In genomic region chr12:59041241-59042121, GRCh38 we compare ENCODE assay signal across 13 cellular contexts.
A peak's percentile ranks its signal among the peaks of the same experiment; 100 is the strongest.
DNase-seq lines count a peak whose midpoint lies in the region; FAIRE-seq and TF ChIP-seq lines count a peak whose summit lies in the region.
"Had no signal": no experiment of that assay in that cellular context is flagged by ENCODE, and none has a peak within 500 bp of the region (broad histone marks: within the 10 kb centered on the region; RNA-seq: fewer than 3 reads in every experiment).

No MANE protein-coding gene starts in this region.

- no peak overlapping the region for H3K23ac ChIP-seq in H1 (ENCODE audit: insufficient read length)

- peaks cover 0 to 3% (median 0%) of the 10 kb centered on the region in 4 experiments; a peak in 2 of 7 replicates for H3K4me1 ChIP-seq in H1 (replicated peaks in 1 of 4; ENCODE audit: control insufficient read depth in 3 of 4, insufficient read depth in 4 of 4, low read length in 3 of 4)
- H3K4me1 ChIP-seq in effector memory CD4-positive, alpha-beta T cell (ENCODE audit: control insufficient read depth, insufficient read depth, low read length, poor library complexity, severe bottlenecking) = no peaks in the 10 kb centered on the region
- no peaks in the 10 kb centered on the region for H3K4me1 ChIP-seq in A673 (ENCODE audit: insufficient read depth, low read length, poor library complexity, severe bottlenecking)
- H3K4me1 ChIP-seq: BLaER1 treated with 17β-estradiol and CSF1 and Interleukin-3, amounts not matched to agents 10 nM and 100 nM had no signal

- H3K36me3 ChIP-seq in H1 (ENCODE audit: control insufficient read depth in 2 of 4, insufficient read depth in 4 of 4, low read length in 3 of 4) (no peaks in the 10 kb centered on the region), A673 (ENCODE audit: insufficient read depth, low read length, poor library complexity, severe bottlenecking) (no peaks in the 10 kb centered on the region)
- no peaks in the 10 kb centered on the region for H3K36me3 ChIP-seq in effector memory CD4-positive, alpha-beta T cell (ENCODE audit: control insufficient read depth, insufficient read depth, low read length)
- H3K36me3 ChIP-seq: BLaER1 treated with 17β-estradiol and CSF1 and Interleukin-3, amounts not matched to agents 10 nM and 100 nM; cardiac muscle cell; WERI-Rb-1 had no signal

- no peak overlapping the region for H4K8ac ChIP-seq in H1 (ENCODE audit: extremely low read depth, insufficient read depth, low read length)

- no TSS peak for BruUV-seq in A673 (replicated peaks; lab: Mats Ljungman, UMichigan)

- H2AK5ac ChIP-seq in H1 (ENCODE audit: low read depth, low read length) = no peak overlapping the region

- H2BK20ac ChIP-seq in H1 (ENCODE audit: low read length) = 0 out of 2 replicates have a peak overlapping the region, but pooled peaks have one; percentile 24

- H3K9ac ChIP-seq in H1 (replicated peaks in 1 of 4; ENCODE audit: extremely low read depth in 1 of 4, low read depth in 3 of 4, low read length in 3 of 4) = no peak overlapping the region
- H3K9ac ChIP-seq: BLaER1 treated with 17β-estradiol and CSF1 and Interleukin-3, amounts not matched to agents 10 nM and 100 nM had no signal

- no peak overlapping the region for H3K56ac ChIP-seq in H1 (replicated peaks; ENCODE audit: insufficient read length, low read depth, low read length)

- H3K14ac ChIP-seq in H1 (ENCODE audit: insufficient read length) = no peak overlapping the region

- no peaks in the 10 kb centered on the region for H4K20me1 ChIP-seq in H1 (replicated peaks in 1 of 2; ENCODE audit: control insufficient read depth in 1 of 2, insufficient read depth in 2 of 2, low read length in 2 of 2)
- H4K20me1 ChIP-seq: BLaER1 treated with 17β-estradiol and CSF1 and Interleukin-3, amounts not matched to agents 10 nM and 100 nM had no signal

- H3K4me3 ChIP-seq in H1 (ENCODE audit: extremely low read depth in 1 of 4, insufficient read depth in 2 of 4, low read depth in 3 of 4, low read length in 4 of 4) = no peak overlapping the region
- no peak overlapping the region for H3K4me3 ChIP-seq in effector memory CD4-positive, alpha-beta T cell (ENCODE audit: insufficient read depth, low read depth, low read length, poor library complexity, severe bottlenecking)
- H3K4me3 ChIP-seq in A673 (ENCODE audit: low read depth, low read length, poor library complexity, severe bottlenecking) = no peak overlapping the region
- H3K4me3 ChIP-seq: BLaER1 treated with 17β-estradiol and CSF1 and Interleukin-3, amounts not matched to agents 10 nM and 100 nM; cardiac muscle cell had no signal

- WGBS in H1 (ENCODE audit: extremely low coverage in 1 of 2, insufficient coverage in 1 of 2, insufficient read length in 1 of 2, insufficient replicate concordance in 2 of 2, low coverage in 1 of 2, low lambda C conversion rate in 2 of 2, missing lambda C conversion rate in 1 of 2), 2 experiments = 77% methylated on average over 4 of the region's 4 CpGs; no CpG with 5 or more reads in 1 of the 2 experiments

- no peak for FAIRE-seq in H1 (lab: Jason Lieb, UNC)

- no peak overlapping the region for H2BK15ac ChIP-seq in H1 (ENCODE audit: low read length)

- no peaks in the 10 kb centered on the region for H3K79me2 ChIP-seq in H1 (ENCODE audit: control insufficient read depth in 1 of 2, insufficient read depth in 2 of 2, low read length in 2 of 2)

- H2AFZ ChIP-seq in H1 (ENCODE audit: low read length) = no peak overlapping the region; the same call in 1 of the 2 replicates

- H4K5ac ChIP-seq in H1 (ENCODE audit: insufficient read length, low read depth, low read length) = no peak overlapping the region

- no peak overlapping the region for H2BK120ac ChIP-seq in H1 (replicated peaks; ENCODE audit: low read depth, low read length)

- TF ChIP-seq RAD21 in H1 (IDR thresholded peaks at IDR 0.05 in 1 of 2, conservative IDR thresholded peaks at IDR 0.05 in 1 of 2; ENCODE audit: low read depth in 2 of 2, low read length in 2 of 2) = no peak

- H2BK12ac ChIP-seq in H1 (ENCODE audit: low read depth, low read length) = peak overlapping the region; percentile 30; the same call in 1 of the 2 replicates

- in situ Hi-C loops in ACHN (cut with HindIII; ENCODE audit: low pct_ligation_motif_present, low pct_unique_long_range_greater_than_20kb, low sequenced_read_pairs) = no loop called here

- TF ChIP-seq CTCF in H1 (IDR thresholded peaks at IDR 0.05; ENCODE audit: control extremely low read depth in 1 of 3, insufficient read depth in 1 of 3, low read depth in 1 of 3, low read length in 3 of 3) = no peak
- TF ChIP-seq CTCF in A673 (conservative IDR thresholded peaks at IDR 0.05; ENCODE audit: low read depth, low read length) = no peak

- no peak overlapping the region for H3K18ac ChIP-seq in H1 (ENCODE audit: extremely low read depth, low read length)

- POLR2A ChIA-PET in H1 (lab: Charles Lee; ENCODE audit: partially characterized antibody) = no interaction called here
- POLR2A ChIA-PET in A673 (lab: Charles Lee; ENCODE audit: low non-redundant PET) = no interaction called here

- no peak for TF ChIP-seq POLR2A in H1 (IDR thresholded peaks at IDR 0.05; ENCODE audit: control extremely low read depth in 1 of 2, low read depth in 2 of 2, low read length in 2 of 2)

- H3K4ac ChIP-seq in H1 (replicated peaks; ENCODE audit: insufficient read length, low read depth, low read length) = no peak overlapping the region

- H3K27me3 ChIP-seq in H1 (replicated peaks in 1 of 4; ENCODE audit: control insufficient read depth in 3 of 4, extremely low read depth in 1 of 4, insufficient read depth in 3 of 4, low read length in 3 of 4) = no peaks in the 10 kb centered on the region
- no peaks in the 10 kb centered on the region for H3K27me3 ChIP-seq in effector memory CD4-positive, alpha-beta T cell (replicated peaks; ENCODE audit: control insufficient read depth, insufficient read depth, low read length, poor library complexity, severe bottlenecking)
- H3K27me3 ChIP-seq in A673 (replicated peaks; ENCODE audit: insufficient read depth, low read depth, low read length, poor library complexity) = no peaks in the 10 kb centered on the region
- H3K27me3 ChIP-seq: BLaER1 treated with 17β-estradiol and CSF1 and Interleukin-3, amounts not matched to agents 10 nM and 100 nM; cardiac muscle cell had no signal

- no peak overlapping the region for H3K4me2 ChIP-seq in H1 (ENCODE audit: insufficient read depth in 1 of 2, low read depth in 2 of 2, low read length in 2 of 2)
- H3K4me2 ChIP-seq: BLaER1 treated with 17β-estradiol and CSF1 and Interleukin-3, amounts not matched to agents 10 nM and 100 nM had no signal

- H2BK5ac ChIP-seq in H1 (ENCODE audit: low read depth, low read length) = no peak overlapping the region

- H3K27ac ChIP-seq in H1 (ENCODE audit: low read depth, low read length) (no peak overlapping the region), substantia nigra (ENCODE audit: low read depth, low read length, poor library complexity, severe bottlenecking) (no peak overlapping the region), A673 (ENCODE audit: low read depth, low read length, poor library complexity, severe bottlenecking) (no peak overlapping the region)
- H3K27ac ChIP-seq in effector memory CD4-positive, alpha-beta T cell (ENCODE audit: insufficient read depth, low read length, poor library complexity, severe bottlenecking) = no peak overlapping the region
- H3K27ac ChIP-seq: BLaER1 treated with 17β-estradiol and CSF1 and Interleukin-3, amounts not matched to agents 10 nM and 100 nM; cardiac muscle cell; WERI-Rb-1 had no signal

- H3K9me3 ChIP-seq in H1 (ENCODE audit: insufficient read depth in 2 of 2, low read depth in 1 of 2, low read length in 1 of 2) (no peaks in the 10 kb centered on the region), A673 (ENCODE audit: low read depth, low read length, poor library complexity, severe bottlenecking) (no peaks in the 10 kb centered on the region)
- no peaks in the 10 kb centered on the region for H3K9me3 ChIP-seq in effector memory CD4-positive, alpha-beta T cell (ENCODE audit: control insufficient read depth, low read length)
- H3K9me3 ChIP-seq: BLaER1 treated with 17β-estradiol and CSF1 and Interleukin-3, amounts not matched to agents 10 nM and 100 nM had no signal

- intact Hi-C loops in A673 (cut with micrococcal nuclease; ENCODE audit: unreplicated experiment) = no loop called here

- DNase-seq in ACHN = peak; percentile 75
- peak; percentile 93 for DNase-seq in NCI-H226
- no peak for DNase-seq in H1 (ENCODE audit: low read depth in 1 of 2, low spot score in 2 of 2)
- DNase-seq in myocyte (ENCODE audit: low read depth) = peak; percentile 42
- DNase-seq in effector memory CD4-positive, alpha-beta T cell = no peak
- no peak for DNase-seq in substantia nigra (lab: John Stamatoyannopoulos, UW)
- DNase-seq in NCI-H1694 (lab: John Stamatoyannopoulos, UW) = no peak
- no peak for DNase-seq in A673 (ENCODE audit: low spot score)
- DNase-seq: naive thymus-derived CD4-positive, alpha-beta T cell; stimulated activated naive B cell treated with anti-CD40 and anti-IgM and Interleukin-4, amounts not matched to agents 10 μg/mL and 1 μg/mL and 100 μg/mL, for 72 hours; WERI-Rb-1 had no signal

- H3K79me1 ChIP-seq in H1 (ENCODE audit: low read depth, low read length) = no peaks in the 10 kb centered on the region

- no peaks in the 10 kb centered on the region for H3K23me2 ChIP-seq in H1 (ENCODE audit: low read depth, low read length)

- TF ChIP-seq EP300 in H1 (IDR thresholded peaks at IDR 0.05; ENCODE audit: borderline replicate concordance in 1 of 2, low read depth in 2 of 2, low read length in 2 of 2) = no peak

- CTCF ChIA-PET in H1 (lab: Charles Lee; ENCODE audit: partially characterized antibody) = interaction anchor here (0.5 to 1.8 kb wide), 3 partner anchors 9 to 122 kb away, joined by 3 to 6 read pairs (median 3); no protein-coding TSS in a partner anchor
- CTCF ChIA-PET in A673 (lab: Charles Lee) = no interaction called here

- no peak overlapping the region for H4K91ac ChIP-seq in H1 (replicated peaks; ENCODE audit: insufficient read length, low read length)

TF ChIP-seq in H1, 55 proteins besides CTCF, POLR2A, EP300 and RAD21:
- TF ChIP-seq KDM1A (IDR thresholded peaks at IDR 0.05; ENCODE audit: borderline replicate concordance, low read length) = no peak
- no peak for TF ChIP-seq ASH2L (IDR thresholded peaks at IDR 0.05; ENCODE audit: low read length)
- TF ChIP-seq NRF1 (IDR thresholded peaks at IDR 0.05; ENCODE audit: low read depth, low read length) = no peak
- TF ChIP-seq TAF7 (optimal IDR thresholded peaks at IDR 0.05; ENCODE audit: borderline replicate concordance, low read depth, low read length) = no peak
- TF ChIP-seq EGR1 (IDR thresholded peaks at IDR 0.05; ENCODE audit: borderline replicate concordance, low read depth, low read length) = no peak
- no peak for TF ChIP-seq TBP (IDR thresholded peaks at IDR 0.05; ENCODE audit: low read depth, low read length)
- no peak for TF ChIP-seq SIRT6 (IDR thresholded peaks at IDR 0.05; ENCODE audit: low read length)
- TF ChIP-seq SP1 (IDR thresholded peaks at IDR 0.05; ENCODE audit: low read depth, low read length) = no peak
TF ChIP-seq in H1: peak in this region for 0.

Comparison
In these comparisons a context has a peak if more than half of its experiments do, and no peak if none do; other contexts are left out.
1. DNase-seq: peak in ACHN (single experiment), NCI-H226 (single experiment) and myocyte (single experiment); none in H1 (0 of 2), effector memory CD4-positive, alpha-beta T cell (0 of 3), substantia nigra (0 of 49), NCI-H1694 (single experiment) and A673 (single experiment).